10 cellular contexts compared by ENCODE assay signal in the genomic region with DNA sequence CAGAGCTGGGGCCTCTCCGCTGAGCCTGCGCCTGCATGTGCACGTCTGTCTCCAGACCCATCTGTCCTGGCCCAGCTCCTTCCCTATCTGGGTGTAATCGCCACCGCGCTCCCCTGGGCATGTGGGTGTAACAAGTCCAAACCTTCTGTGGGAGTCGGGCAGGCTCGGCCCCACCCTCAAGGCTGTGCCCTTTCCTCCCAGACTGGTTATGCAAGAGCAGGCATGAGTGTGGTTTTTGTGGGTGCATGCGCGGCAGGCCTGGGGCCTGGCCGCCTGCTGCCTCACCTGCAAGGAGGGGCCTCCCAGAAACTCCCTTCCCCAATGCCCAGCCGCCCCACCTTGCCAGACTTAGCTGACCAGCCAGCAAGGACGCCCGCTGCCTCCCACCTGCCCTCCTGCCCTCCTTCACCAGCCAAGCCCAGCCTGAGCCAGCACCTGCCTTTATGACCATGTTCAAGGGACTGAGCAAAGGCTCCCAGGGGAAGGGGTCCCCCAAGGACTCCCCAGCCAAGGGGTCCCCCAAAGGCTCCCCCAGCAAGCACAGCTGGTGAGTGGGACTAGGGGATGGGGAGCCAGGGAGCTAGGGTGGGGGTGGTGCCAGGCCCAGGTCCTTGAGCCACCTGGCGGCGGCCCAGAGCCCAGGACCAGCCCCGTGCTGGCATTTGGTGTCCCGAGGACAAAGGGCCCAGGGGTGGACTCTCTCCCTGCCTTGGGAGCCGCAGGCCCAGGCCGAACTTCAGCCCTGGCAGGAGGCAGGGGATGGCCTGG. TPM values are rescaled to one million over a fixed set of nuclear protein-coding genes. Genes with fewer than 3 reads are reported as not detected.
DNase-seq lines count a peak whose midpoint lies in the region; ATAC-seq, FAIRE-seq and TF ChIP-seq lines count a peak whose summit lies in the region.
"Had no signal": no experiment of that assay in that cellular context is flagged by ENCODE, and none has a peak within 500 bp of the region (broad histone marks: within the 10 kb centered on the region; RNA-seq: fewer than 3 reads in every experiment).

Gene EVPLL (plus strand): TSS at position 342 of the 768 bp plus-strand sequence. CDS start 3,160 bp downstream, outside the sequence.

- ATAC-seq in HG03095 (IDR thresholded peaks at IDR 0.05; ENCODE audit: unreplicated experiment) (no peak), GM19035 (IDR thresholded peaks at IDR 0.05; ENCODE audit: unreplicated experiment) (no peak), GM21825 (IDR thresholded peaks at IDR 0.05; ENCODE audit: unreplicated experiment) (no peak)

- H3K4me3 ChIP-seq in kidney (ENCODE audit: low read length in 2 of 2) (no peak within 1 kb of the TSS), stomach (no peak within 1 kb of the TSS)
- H3K4me3 ChIP-seq: cardiac muscle cell had no signal

- H3K36me3 ChIP-seq in kidney (ENCODE audit: control insufficient read depth in 1 of 2, insufficient read depth in 2 of 2, low read length in 2 of 2) (no peaks in the 10 kb centered on the region), stomach (no peaks in the 10 kb centered on the region)
- H3K36me3 ChIP-seq: cardiac muscle cell had no signal

- no peak within 1 kb of the TSS for H3K9ac ChIP-seq in kidney (ENCODE audit: low read length in 2 of 2)

- H3K27ac ChIP-seq in kidney (ENCODE audit: low read depth in 2 of 2, low read length in 2 of 2) = peak within 1 kb of the TSS; percentile 20 to 77
- H3K27ac ChIP-seq in stomach = peak within 1 kb of the TSS; percentile 63 to 83 (median 74)
- H3K27ac ChIP-seq: cardiac muscle cell had no signal

- intact Hi-C loops in kidney (cut with DNase I) (no loop called here), stomach (cut with DNase I; ENCODE audit: low total_unique reads) (no loop called here)

- peak in 70 of 76 experiments; percentile 19 to 89 (median 63) for DNase-seq in HUDEP-2 (lab: John Stamatoyannopoulos, UW; ENCODE audit: unreplicated experiment in 76 of 76)
- peak; percentile 77 for DNase-seq in SW480 (ENCODE audit: low spot score)
- peak; percentile 92 for DNase-seq in kidney
- DNase-seq in stomach = peak; percentile 82
- DNase-seq in RCC 7860 (ENCODE audit: low spot score) = no peak
- DNase-seq: kidney glomerular epithelial cell had no signal

- TF ChIP-seq EP300 in stomach (IDR thresholded peaks at IDR 0.05) = no peak

- peaks cover 9 to 10% of the 10 kb centered on the region in 2 donors for H3K4me1 ChIP-seq in kidney (ENCODE audit: control insufficient read depth in 1 of 2, insufficient read depth in 1 of 2, low read depth in 1 of 2, low read length in 2 of 2)
- peaks cover 0 to 18% (median 10%) of the 10 kb centered on the region in 4 donors for H3K4me1 ChIP-seq in stomach

- peaks cover 0 to 34% (median 5%) of the 10 kb centered on the region in 3 donors for H3K27me3 ChIP-seq in stomach
- H3K27me3 ChIP-seq: cardiac muscle cell had no signal

- FAIRE-seq in kidney (lab: Jason Lieb, UNC) (no peak), RCC 7860 (lab: Jason Lieb, UNC) (no peak)

- no peak for TF ChIP-seq CTCF in kidney (IDR thresholded peaks at IDR 0.05; ENCODE audit: borderline replicate concordance, extremely low read depth, insufficient read depth)
- no peak for TF ChIP-seq CTCF in stomach (IDR thresholded peaks at IDR 0.05)

- no peaks in the 10 kb centered on the region for H3K9me3 ChIP-seq in kidney (ENCODE audit: control insufficient read depth in 1 of 2, low read length in 2 of 2)
- peaks cover 0 to 3% (median 1%) of the 10 kb centered on the region in 4 donors for H3K9me3 ChIP-seq in stomach

- TF ChIP-seq POLR2A in stomach (IDR thresholded peaks at IDR 0.05) = no peak

- 27 to 45% (median 33%) methylated on average over 13 to 20 of the region's 20 CpGs for WGBS in stomach, 5 donors

RNA-seq across cellular contexts. Expression of gene EVPLL, which starts in this region (rescaled TPM):
- total RNA-seq in kidney (1.2 TPM), stomach (1 to 10 TPM in 1 of 5 donors, under 1 TPM in 2, not detected in 2; 0.29 to 1.2 (median 0.45) TPM)
- polyA plus RNA-seq in kidney (ENCODE audit: insufficient read depth, low read depth, low replicate concordance) (0.82 TPM), stomach (1 to 10 TPM in 1 of 3 donors, under 1 TPM in 1, not detected in 1; 0.37 to 8.9 TPM)
- total RNA-seq: cardiac muscle cell had no signal
- polyA plus RNA-seq: cardiac muscle cell had no signal
